10 cellular contexts compared by ENCODE assay signal in the genomic region with DNA sequence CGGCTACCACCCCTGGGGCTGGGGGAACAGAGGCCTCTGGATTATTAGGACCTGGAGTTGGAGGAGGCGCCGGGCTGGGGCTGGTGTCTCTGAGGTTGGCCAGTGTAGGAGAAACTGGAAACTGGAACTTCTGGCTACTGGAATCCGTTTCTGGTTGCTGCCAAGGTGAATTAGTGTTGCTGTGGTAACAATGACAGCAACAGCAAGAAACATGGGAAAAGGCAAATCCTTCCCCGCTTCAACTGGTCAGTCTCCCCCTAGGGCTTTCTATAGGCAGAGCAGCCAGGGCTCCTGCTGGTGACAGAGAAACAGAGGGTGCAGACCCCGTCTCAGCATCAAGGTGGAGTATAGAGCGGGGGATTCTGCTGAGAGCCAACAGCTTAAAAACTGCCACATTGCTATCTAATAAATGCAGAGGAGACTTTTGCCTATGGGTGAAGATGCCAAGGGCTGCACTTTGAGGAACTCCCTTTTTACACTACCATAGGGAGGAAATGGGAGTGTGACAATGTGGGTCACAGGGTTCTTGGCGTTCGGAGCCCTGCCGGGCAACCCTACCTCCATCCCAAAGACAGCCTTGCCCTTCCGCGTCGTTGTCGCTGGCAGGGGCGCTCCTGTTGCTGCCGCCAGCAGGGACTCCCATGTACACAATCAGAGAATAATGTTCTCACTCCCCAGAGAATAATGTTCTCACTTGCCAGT.
DNase-seq lines count a peak whose midpoint lies in the region; ATAC-seq and TF ChIP-seq lines count a peak whose summit lies in the region.
"Had no signal": no experiment of that assay in that cellular context is flagged by ENCODE, and none has a peak within 500 bp of the region (broad histone marks: within the 10 kb centered on the region; RNA-seq: fewer than 3 reads in every experiment).

No MANE protein-coding gene starts in this region.

- H3K9me3 ChIP-seq in iPS DF 6.9 (ENCODE audit: control insufficient read depth, insufficient read depth, low read length) (no peaks in the 10 kb centered on the region), testis (no peaks in the 10 kb centered on the region)
- no peaks in the 10 kb centered on the region for H3K9me3 ChIP-seq in CD4-positive, alpha-beta T cell (ENCODE audit: control insufficient read depth, low read length)

- no peaks in the 10 kb centered on the region for H3K27me3 Mint-ChIP-seq in CD4-positive, alpha-beta T cell

- H3K36me3 ChIP-seq in iPS DF 6.9 (ENCODE audit: control insufficient read depth, insufficient read depth, low read length) (no peaks in the 10 kb centered on the region), testis (ENCODE audit: low read depth, missing control alignments) (no peaks in the 10 kb centered on the region)

- CTCF ChIA-PET in CD4-positive, alpha-beta T cell (lab: Charles Lee) = no interaction called here

- DNase-seq in 8988T = peak; percentile 88
- peak; percentile 23 for DNase-seq in HPDE6-E6E7 (ENCODE audit: extremely low spot score)
- peak; percentile 47 for DNase-seq in iPS DF 6.9 (ENCODE audit: low read depth, low spot score)
- DNase-seq in CD4-positive, alpha-beta T cell = no peak
- no peak for DNase-seq in testis
- DNase-seq: activated B cell treated with CpG ODN at 0.5 μM for 24 hours, hippocampal formation had no signal

- H3K4me1 Mint-ChIP-seq in CD4-positive, alpha-beta T cell (ENCODE audit: low read depth) = peaks cover 27% of the 10 kb centered on the region
- H3K4me1 Mint-ChIP-seq: activated B cell treated with CpG ODN at 0.5 μM for 24 hours had no signal

- no CpG with 5 or more reads among the region's 16 CpGs for WGBS in iPS DF 6.9 (ENCODE audit: insufficient coverage, insufficient read length)
- 68% methylated on average over 14 to 16 of the region's 16 CpGs for WGBS in testis, 2 donors

- H3K9me3 Mint-ChIP-seq in CD4-positive, alpha-beta T cell = no peaks in the 10 kb centered on the region
- H3K9me3 Mint-ChIP-seq: activated B cell treated with CpG ODN at 0.5 μM for 24 hours had no signal

- H3K4me3 Mint-ChIP-seq in CD4-positive, alpha-beta T cell = no peak overlapping the region
- H3K4me3 Mint-ChIP-seq: activated B cell treated with CpG ODN at 0.5 μM for 24 hours had no signal

- no peaks in the 10 kb centered on the region for H3K4me1 ChIP-seq in iPS DF 6.9 (ENCODE audit: control insufficient read depth, insufficient read depth, low read length)
- H3K4me1 ChIP-seq in testis = peaks cover 5% of the 10 kb centered on the region

- no peak for TF ChIP-seq POLR2A in testis (IDR thresholded peaks at IDR 0.05)

- H3K4me3 ChIP-seq in WI38 (ENCODE audit: low read depth, low read length) (no peak overlapping the region), iPS DF 6.9 (ENCODE audit: low read length) (no peak overlapping the region), testis (no peak overlapping the region)

- ATAC-seq in HG03095 (IDR thresholded peaks at IDR 0.05; ENCODE audit: unreplicated experiment) (no peak), GM19023 (IDR thresholded peaks at IDR 0.05; ENCODE audit: unreplicated experiment) (no peak)
- ATAC-seq in CD4-positive, alpha-beta T cell (ENCODE audit: poor library complexity) = no peak

- POLR2A ChIA-PET in CD4-positive, alpha-beta T cell (lab: Charles Lee) = no interaction called here

- H3K27ac ChIP-seq in iPS DF 6.9 (ENCODE audit: low read length) (no peak overlapping the region), testis (no peak overlapping the region)
- H3K27ac ChIP-seq in CD4-positive, alpha-beta T cell (ENCODE audit: low read depth, low read length) = no peak overlapping the region

- no peaks in the 10 kb centered on the region for H3K36me3 Mint-ChIP-seq in CD4-positive, alpha-beta T cell (ENCODE audit: low read depth)

- no peak overlapping the region for H3K27ac Mint-ChIP-seq in CD4-positive, alpha-beta T cell
- H3K27ac Mint-ChIP-seq: activated B cell treated with CpG ODN at 0.5 μM for 24 hours had no signal

- H3K27me3 ChIP-seq in iPS DF 6.9 (ENCODE audit: control insufficient read depth, insufficient read depth, low read length) (no peaks in the 10 kb centered on the region), testis (no peaks in the 10 kb centered on the region)
- H3K27me3 ChIP-seq in CD4-positive, alpha-beta T cell (ENCODE audit: control insufficient read depth, insufficient read depth, low read length) = no peaks in the 10 kb centered on the region

- intact Hi-C loops in CD4-positive, alpha-beta T cell (cut with DNase I, micrococcal nuclease) = no loop called here
- intact Hi-C loops in testis (cut with DNase I; ENCODE audit: low total_unique reads) = no loop called here

- TF ChIP-seq CTCF in WI38 (IDR thresholded peaks at IDR 0.05; ENCODE audit: low read depth, low read length) (peak; percentile 26), testis (IDR thresholded peaks at IDR 0.05) (no peak)
- TF ChIP-seq CTCF in CD4-positive, alpha-beta T cell (IDR thresholded peaks at IDR 0.05) = no peak

Comparison
In these comparisons a context has a peak if more than half of its experiments do, and no peak if none do; other contexts are left out.
1. DNase-seq: peak in 8988T (single experiment), HPDE6-E6E7 (single experiment) and iPS DF 6.9 (single experiment); none in CD4-positive, alpha-beta T cell (0 of 10) and testis (single experiment).